ENCODE assay signal across 10 cellular contexts in genomic region chr5:78920604-78921003, GRCh38.
A peak's percentile ranks its signal among the peaks of the same experiment; 100 is the strongest.
DNase-seq lines count a peak whose midpoint lies in the region; ATAC-seq and TF ChIP-seq lines count a peak whose summit lies in the region.
"Had no signal": no experiment of that assay in that cellular context is flagged by ENCODE, and none has a peak within 500 bp of the region (broad histone marks: within the 10 kb centered on the region; RNA-seq: fewer than 3 reads in every experiment).

No MANE protein-coding gene starts in this region.

- peak; percentile 35 for DNase-seq in NCI-H510A treated with DMSO at 0.1 percent for 48 hours (lab: John Stamatoyannopoulos, UW)
- no peak for DNase-seq in NCI-H510A (lab: John Stamatoyannopoulos, UW)
- DNase-seq in RPMI7951 (ENCODE audit: low read depth), result peak; percentile 46
- peak; percentile 72 for DNase-seq in fibroblast of pulmonary artery (ENCODE audit: low read depth)
- DNase-seq in testis, result peak; percentile 40
- no peak for DNase-seq in ecto neural progenitor cell (ENCODE audit: low spot score)
- DNase-seq in NCI-H1436 (lab: John Stamatoyannopoulos, UW), result no peak
- DNase-seq: CD4-positive, CD25-positive, alpha-beta regulatory T cell had no signal

- 76 to 82% methylated on average over 2 of the region's 2 CpGs for WGBS in testis, 2 donors

- H3K27ac ChIP-seq in testis, result no peak overlapping the region

- TF ChIP-seq CTCF in fibroblast of pulmonary artery (IDR thresholded peaks at IDR 0.05; ENCODE audit: low read length, missing control alignments) (peak; percentile 56), testis (IDR thresholded peaks at IDR 0.05) (peak in 1 of 3 experiments; percentile 9)

- no peaks in the 10 kb centered on the region for H3K9me3 ChIP-seq in testis

- no peak for TF ChIP-seq POLR2A in testis (IDR thresholded peaks at IDR 0.05)

- no peaks in the 10 kb centered on the region for H3K36me3 ChIP-seq in testis (ENCODE audit: low read depth, missing control alignments)

- no peaks in the 10 kb centered on the region for H3K27me3 ChIP-seq in testis

- H3K4me3 ChIP-seq in fibroblast of pulmonary artery (replicated peaks; ENCODE audit: low read depth, low read length) (no peak overlapping the region), testis (no peak overlapping the region)

- no peaks in the 10 kb centered on the region for H3K4me1 ChIP-seq in testis

- intact Hi-C loops in testis (cut with DNase I; ENCODE audit: low total_unique reads), result no loop called here

- no peak for ATAC-seq in HG03196 (IDR thresholded peaks at IDR 0.05; ENCODE audit: unreplicated experiment)
- ATAC-seq: esophagus mucosa had no signal

Comparison
In these comparisons a context has a peak if more than half of its experiments do, and no peak if none do; other contexts are left out.
1. DNase-seq: peak in NCI-H510A treated with DMSO at 0.1 percent for 48 hours (single experiment), RPMI7951 (single experiment), fibroblast of pulmonary artery (single experiment) and testis (single experiment); none in NCI-H510A (single experiment), ecto neural progenitor cell (single experiment) and NCI-H1436 (single experiment).